ENCODE assay signal across 22 cellular contexts in genomic region chr1:97210302-97210701, GRCh38.
DNase-seq lines count a peak whose midpoint lies in the region; ATAC-seq, FAIRE-seq and TF ChIP-seq lines count a peak whose summit lies in the region.
"Had no signal": no experiment of that assay in that cellular context is flagged by ENCODE, and none has a peak within 500 bp of the region (broad histone marks: within the 10 kb centered on the region; RNA-seq: fewer than 3 reads in every experiment).

No MANE protein-coding gene starts in this region.

- no peaks in the 10 kb centered on the region for H3K4me1 Mint-ChIP-seq in astrocyte (ENCODE audit: low read depth, unreplicated experiment)
- H3K4me1 Mint-ChIP-seq: CD14-positive monocyte had no signal

- no peak overlapping the region for H3K9ac ChIP-seq in astrocyte (ENCODE audit: low read length)
- H3K9ac ChIP-seq: BLaER1 treated with 17β-estradiol and CSF1 and Interleukin-3, amounts not matched to agents 10 nM and 100 nM; GM23248 had no signal

- H3K9me3 Mint-ChIP-seq in astrocyte (ENCODE audit: unreplicated experiment): peaks cover 1% of the 10 kb centered on the region
- H3K9me3 Mint-ChIP-seq: CD14-positive monocyte; CD4-positive, alpha-beta T cell had no signal

- no peaks in the 10 kb centered on the region for H3K9me3 ChIP-seq in astrocyte (ENCODE audit: insufficient read depth, low read depth, low read length)
- H3K9me3 ChIP-seq: BE2C; BLaER1 treated with 17β-estradiol and CSF1 and Interleukin-3, amounts not matched to agents 10 nM and 100 nM had no signal

- no peak for ATAC-seq in HG03520 (IDR thresholded peaks at IDR 0.05; ENCODE audit: unreplicated experiment)
- ATAC-seq: GM12878 had no signal

- H3K36me3 ChIP-seq in astrocyte (ENCODE audit: insufficient read depth, low read length): no peaks in the 10 kb centered on the region
- H3K36me3 ChIP-seq: BE2C had no signal

- no peak overlapping the region for H3K27ac ChIP-seq in astrocyte (ENCODE audit: low read depth, low read length)
- H3K27ac ChIP-seq: BLaER1 treated with 17β-estradiol and CSF1 and Interleukin-3, amounts not matched to agents 10 nM and 100 nM; GM23248 had no signal

- no peak overlapping the region for H3K4me3 Mint-ChIP-seq in astrocyte (ENCODE audit: unreplicated experiment)
- H3K4me3 Mint-ChIP-seq: CD14-positive monocyte; CD4-positive, alpha-beta T cell had no signal

- no peaks in the 10 kb centered on the region for H3K4me1 ChIP-seq in astrocyte (ENCODE audit: insufficient read depth, low read length)
- H3K4me1 ChIP-seq: BLaER1 treated with 17β-estradiol and CSF1 and Interleukin-3, amounts not matched to agents 10 nM and 100 nM had no signal

- no peak overlapping the region for H3K4me2 ChIP-seq in astrocyte (ENCODE audit: low read length)
- H3K4me2 ChIP-seq: BLaER1 treated with 17β-estradiol and CSF1 and Interleukin-3, amounts not matched to agents 10 nM and 100 nM had no signal

- no peak for TF ChIP-seq CTCF in astrocyte (IDR thresholded peaks at IDR 0.05; ENCODE audit: insufficient read depth, low read depth, low read length)

- no peak for FAIRE-seq in astrocyte (lab: Jason Lieb, UNC)
- FAIRE-seq: GM12878, GM19239, H1 had no signal

- no peak overlapping the region for H2AFZ ChIP-seq in astrocyte (ENCODE audit: low read depth, low read length)
- H2AFZ ChIP-seq: GM23248 had no signal

- no peak overlapping the region for H3K4me3 ChIP-seq in astrocyte (ENCODE audit: insufficient read depth, low read depth, low read length)
- H3K4me3 ChIP-seq: BLaER1 treated with 17β-estradiol and CSF1 and Interleukin-3, amounts not matched to agents 10 nM and 100 nM; GM12878; GM23248 had no signal

- no peaks in the 10 kb centered on the region for H3K36me3 Mint-ChIP-seq in astrocyte (ENCODE audit: low read depth, unreplicated experiment)

- H3K27ac Mint-ChIP-seq in astrocyte (ENCODE audit: unreplicated experiment): no peak overlapping the region
- H3K27ac Mint-ChIP-seq: CD14-positive monocyte; CD4-positive, alpha-beta T cell had no signal

- no peaks in the 10 kb centered on the region for H3K27me3 Mint-ChIP-seq in astrocyte (ENCODE audit: low read depth, unreplicated experiment)
- H3K27me3 Mint-ChIP-seq: CD4-positive, alpha-beta T cell had no signal

- no peaks in the 10 kb centered on the region for H3K79me2 ChIP-seq in astrocyte (ENCODE audit: insufficient read depth, low read length)

- DNase-seq in EH (ENCODE audit: low read depth) (peak; percentile 2), astrocyte (ENCODE audit: low read depth) (peak; percentile 8), iris pigment epithelial cell (ENCODE audit: low read depth) (peak; percentile 9), SHP77 treated with DMSO at 0.1 percent for 48 hours (lab: John Stamatoyannopoulos, UW) (no peak), DMS79 treated with DMSO at 0.1 percent for 48 hours (lab: John Stamatoyannopoulos, UW) (no peak)
- DNase-seq: AML-193; BE2C; Calu3; CD4-positive, alpha-beta T cell; COR-L47; DND-41; EL; GDM1; GM23248; H7; HCEC 1CT had no signal

- no peaks in the 10 kb centered on the region for H3K27me3 ChIP-seq in astrocyte (ENCODE audit: insufficient read depth, low read length)
- H3K27me3 ChIP-seq: BE2C; BLaER1 treated with 17β-estradiol and CSF1 and Interleukin-3, amounts not matched to agents 10 nM and 100 nM had no signal

- no peaks in the 10 kb centered on the region for H4K20me1 ChIP-seq in astrocyte (ENCODE audit: insufficient read depth, low read length)
- H4K20me1 ChIP-seq: BLaER1 treated with 17β-estradiol and CSF1 and Interleukin-3, amounts not matched to agents 10 nM and 100 nM had no signal

Comparison
In these comparisons a context has a peak if more than half of its experiments do, and no peak if none do; other contexts are left out.
1. DNase-seq: peak in EH (single experiment), astrocyte (single experiment) and iris pigment epithelial cell (single experiment); none in SHP77 treated with DMSO at 0.1 percent for 48 hours (single experiment) and DMS79 treated with DMSO at 0.1 percent for 48 hours (single experiment).